In genomic region chr17:47252766-47253512, GRCh38 we compare ENCODE assay signal across 8 cellular contexts. TPM values are rescaled to one million over a fixed set of nuclear protein-coding genes. Genes with fewer than 3 reads are reported as not detected.
A peak's percentile ranks its signal among the peaks of the same experiment; 100 is the strongest.
DNase-seq lines count a peak whose midpoint lies in the region; ATAC-seq and TF ChIP-seq lines count a peak whose summit lies in the region.

No MANE protein-coding gene starts in this region.

- peak overlapping the region; percentile 42; the same call in 1 of the 2 replicates for H3K27ac ChIP-seq in DND-41 (ENCODE audit: low read length)
- H3K27ac ChIP-seq in OCI-LY7 (ENCODE audit: low read depth, low read length, poor library complexity, severe bottlenecking): no peak overlapping the region
- H3K27ac ChIP-seq in ovary: no peak overlapping the region

- POLR2A ChIA-PET in OCI-LY7 (lab: Charles Lee): interaction anchor here (0.6 to 1.4 kb wide), 2 partner anchors 50 to 423 kb away, joined by 3 to 11 read pairs; no protein-coding TSS in a partner anchor

- no peaks in the 10 kb centered on the region for H3K36me3 ChIP-seq in DND-41 (ENCODE audit: insufficient read depth, low read length)
- no peaks in the 10 kb centered on the region for H3K36me3 ChIP-seq in OCI-LY7 (ENCODE audit: insufficient read depth, low read length)
- H3K36me3 ChIP-seq in ovary: no peaks in the 10 kb centered on the region

- TF ChIP-seq CTCF in DND-41 (IDR thresholded peaks at IDR 0.05; ENCODE audit: borderline replicate concordance, extremely low read depth, low read length, poor library complexity, severe bottlenecking): no peak
- no peak for TF ChIP-seq CTCF in OCI-LY7 (conservative IDR thresholded peaks at IDR 0.05; ENCODE audit: low read length)
- no peak for TF ChIP-seq CTCF in epithelial cell of proximal tubule (conservative IDR thresholded peaks at IDR 0.05; ENCODE audit: low read depth, low read length)
- no peak for TF ChIP-seq CTCF in ovary (IDR thresholded peaks at IDR 0.05)
- no peak for TF ChIP-seq CTCF in GM10266 (IDR thresholded peaks at IDR 0.05; ENCODE audit: control insufficient read depth, insufficient read depth, low read depth, missing control alignments)

- peaks cover 20% of the 10 kb centered on the region for H3K4me1 ChIP-seq in DND-41 (ENCODE audit: insufficient read depth, low read length)
- H3K4me1 ChIP-seq in OCI-LY7 (ENCODE audit: insufficient read depth, low read length, poor library complexity, severe bottlenecking): peaks cover 9% of the 10 kb centered on the region
- H3K4me1 ChIP-seq in ovary (ENCODE audit: insufficient read depth): no peaks in the 10 kb centered on the region

- H3K79me2 ChIP-seq in DND-41 (ENCODE audit: insufficient read depth, low read length) (no peaks in the 10 kb centered on the region), OCI-LY7 (ENCODE audit: insufficient read depth, low read depth, low read length) (no peaks in the 10 kb centered on the region)

- no peaks in the 10 kb centered on the region for H3K9me2 ChIP-seq in OCI-LY7 (ENCODE audit: insufficient read depth, low read length)

- DNase-seq in DND-41: no peak
- DNase-seq in OCI-LY7 (ENCODE audit: low spot score): peak; percentile 27
- DNase-seq in epithelial cell of proximal tubule (ENCODE audit: low read depth): no peak
- DNase-seq in ovary: no peak
- no peak for DNase-seq in GM10266 (ENCODE audit: extremely low spot score)

- WGBS in ovary, 3 donors: 63 to 66% (median 63%) methylated on average over 10 of the region's 10 CpGs

- peaks cover 30% of the 10 kb centered on the region for H3K27me3 ChIP-seq in DND-41 (ENCODE audit: insufficient read depth, low read length, poor library complexity)
- H3K27me3 ChIP-seq in ovary: no peaks in the 10 kb centered on the region

- H4K20me1 ChIP-seq in DND-41 (ENCODE audit: insufficient read depth, low read length): peaks cover 6% of the 10 kb centered on the region; the same call in 1 of the 2 replicates
- no peaks in the 10 kb centered on the region for H4K20me1 ChIP-seq in OCI-LY7 (ENCODE audit: insufficient read depth, low read length)

- peak overlapping the region; percentile 94 for H2AFZ ChIP-seq in DND-41 (ENCODE audit: low read depth, low read length)
- peak overlapping the region; percentile 49; the same call in 1 of the 2 replicates for H2AFZ ChIP-seq in OCI-LY7 (ENCODE audit: low read length)

- ATAC-seq in DND-41 (ENCODE audit: insufficient read depth, low read depth) (no peak), HG03196 (IDR thresholded peaks at IDR 0.05; ENCODE audit: unreplicated experiment) (no peak), GM18498 (IDR thresholded peaks at IDR 0.05; ENCODE audit: unreplicated experiment) (no peak), GM18511 (IDR thresholded peaks at IDR 0.05; ENCODE audit: unreplicated experiment) (no peak)

- H3K4me3 ChIP-seq in DND-41 (ENCODE audit: low read depth in 1 of 2, low read length in 2 of 2): peak overlapping the region; percentile 35 to 92; a peak in 3 of 4 replicates
- H3K4me3 ChIP-seq in OCI-LY7 (ENCODE audit: low read depth, low read length, poor library complexity, severe bottlenecking): peak overlapping the region; percentile 69
- peak overlapping the region; percentile 75 for H3K4me3 ChIP-seq in epithelial cell of proximal tubule (ENCODE audit: low read depth, low read length)
- H3K4me3 ChIP-seq in ovary: peak overlapping the region; percentile 52

- peak overlapping the region; percentile 70 for H3K9ac ChIP-seq in DND-41 (ENCODE audit: low read depth, low read length)

- CTCF ChIA-PET in OCI-LY7 (lab: Charles Lee; ENCODE audit: unreplicated experiment): interaction anchor here (0.6 kb wide), 1 partner anchor 362 kb away, joined by 3 read pairs; no protein-coding TSS in a partner anchor

- TF ChIP-seq EP300 in ovary (IDR thresholded peaks at IDR 0.05): no peak

- no peak for TF ChIP-seq POLR2A in ovary (IDR thresholded peaks at IDR 0.05)

- intact Hi-C loops in OCI-LY7 (cut with micrococcal nuclease; ENCODE audit: unreplicated experiment): loop anchor here (2.0 kb wide), 1 partner anchor 62 kb away; no protein-coding TSS in a partner anchor
- intact Hi-C loops in ovary (cut with DNase I): loop anchor here in 1 of 4 donors (1.0 kb wide), 1 partner anchor 24 kb away; no protein-coding TSS in a partner anchor

- BruUV-seq in OCI-LY7 (replicated peaks; lab: Mats Ljungman, UMichigan): no TSS peak

- H3K9me3 ChIP-seq in DND-41 (ENCODE audit: insufficient read depth, low read length, severe bottlenecking) (no peaks in the 10 kb centered on the region), OCI-LY7 (ENCODE audit: low read length) (no peaks in the 10 kb centered on the region), ovary (no peaks in the 10 kb centered on the region)

- H3K4me2 ChIP-seq in DND-41 (ENCODE audit: insufficient read depth, low read length) (peak overlapping the region; percentile 98), OCI-LY7 (ENCODE audit: low read length) (peak overlapping the region; percentile 70)

RNA-seq across cellular contexts. Expression of gene ITGB3, which starts 0.7 kb away (rescaled TPM):
- not detected in 2 replicates for total RNA-seq in OCI-LY7 (2014; rRNA removed; shearing (Covaris generic))
- total RNA-seq in OCI-LY7 (2022): 0.17 TPM in 1 of 2 replicates, not detected in the other
- total RNA-seq in epithelial cell of proximal tubule: 65.9 and 181 TPM in 2 replicates
- 1 to 10 TPM; 1.7 to 7.7 (median 2.9) TPM for total RNA-seq in ovary
- polyA plus RNA-seq in ovary: 1 to 10 TPM; 2.8 to 9.4 TPM

RNA-seq across cellular contexts. Expression of gene MYL4, which starts 43.8 kb away (rescaled TPM):
- total RNA-seq in OCI-LY7 (2014; rRNA removed; shearing (Covaris generic)): 0.39 and 2.1 TPM in 2 replicates
- total RNA-seq in OCI-LY7 (2022) (0.67 and 1.3 TPM in 2 replicates), epithelial cell of proximal tubule (not detected in 2 replicates), ovary (under 1 TPM in 2 of 7 donors, not detected in 5; 0.33 to 0.79 TPM)
- polyA plus RNA-seq in ovary: under 1 TPM; 0.28 to 0.41 TPM
